ENCODE assay signal across 1 cellular context in the genomic region with DNA sequence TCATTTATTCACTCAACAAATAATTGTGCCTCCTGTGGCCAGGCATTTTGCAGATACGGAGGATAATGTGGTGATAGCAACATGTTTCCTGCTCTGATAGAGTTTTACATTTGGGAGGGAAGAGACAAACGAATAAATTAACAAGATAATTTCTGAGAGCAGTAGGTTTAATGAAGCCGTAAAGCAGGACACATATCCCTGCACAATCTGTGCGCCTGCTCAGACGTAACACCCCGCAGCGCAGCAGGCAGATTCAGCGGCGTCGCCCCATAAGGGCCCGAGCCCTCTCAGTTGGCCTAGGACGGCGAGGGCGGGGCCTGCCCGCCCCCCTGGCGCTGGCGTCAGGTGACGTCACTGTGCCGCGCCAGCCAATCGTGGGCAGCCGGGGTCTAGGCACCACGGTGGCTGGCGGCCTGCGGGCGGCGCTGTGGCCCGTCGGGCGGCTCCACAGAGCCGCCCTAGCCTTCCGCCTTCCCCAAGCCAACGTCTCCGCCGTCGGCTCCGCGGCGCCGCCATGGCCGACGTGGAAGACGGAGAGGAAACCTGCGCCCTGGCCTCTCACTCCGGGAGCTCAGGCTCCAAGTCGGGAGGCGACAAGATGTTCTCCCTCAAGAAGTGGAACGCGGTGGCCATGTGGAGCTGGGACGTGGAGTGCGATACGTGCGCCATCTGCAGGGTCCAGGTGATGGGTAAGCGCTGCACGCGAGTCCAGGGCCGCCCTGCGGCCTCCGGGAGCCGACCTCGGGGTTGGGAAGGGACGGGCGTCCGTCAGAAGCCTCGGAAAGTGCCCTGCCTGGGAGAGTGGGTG.
TF ChIP-seq lines count a peak whose summit lies in the region.

A gene (plus strand): TSS at position 471 of the 808 bp plus-strand sequence. CDS start 44 bp downstream, at position 515.

TF ChIP-seq in HepG2, 621 proteins besides CTCF, POLR2A, EP300 and RAD21 (continued from another document and continues in another):
- TF ChIP-seq, protein P1, sequence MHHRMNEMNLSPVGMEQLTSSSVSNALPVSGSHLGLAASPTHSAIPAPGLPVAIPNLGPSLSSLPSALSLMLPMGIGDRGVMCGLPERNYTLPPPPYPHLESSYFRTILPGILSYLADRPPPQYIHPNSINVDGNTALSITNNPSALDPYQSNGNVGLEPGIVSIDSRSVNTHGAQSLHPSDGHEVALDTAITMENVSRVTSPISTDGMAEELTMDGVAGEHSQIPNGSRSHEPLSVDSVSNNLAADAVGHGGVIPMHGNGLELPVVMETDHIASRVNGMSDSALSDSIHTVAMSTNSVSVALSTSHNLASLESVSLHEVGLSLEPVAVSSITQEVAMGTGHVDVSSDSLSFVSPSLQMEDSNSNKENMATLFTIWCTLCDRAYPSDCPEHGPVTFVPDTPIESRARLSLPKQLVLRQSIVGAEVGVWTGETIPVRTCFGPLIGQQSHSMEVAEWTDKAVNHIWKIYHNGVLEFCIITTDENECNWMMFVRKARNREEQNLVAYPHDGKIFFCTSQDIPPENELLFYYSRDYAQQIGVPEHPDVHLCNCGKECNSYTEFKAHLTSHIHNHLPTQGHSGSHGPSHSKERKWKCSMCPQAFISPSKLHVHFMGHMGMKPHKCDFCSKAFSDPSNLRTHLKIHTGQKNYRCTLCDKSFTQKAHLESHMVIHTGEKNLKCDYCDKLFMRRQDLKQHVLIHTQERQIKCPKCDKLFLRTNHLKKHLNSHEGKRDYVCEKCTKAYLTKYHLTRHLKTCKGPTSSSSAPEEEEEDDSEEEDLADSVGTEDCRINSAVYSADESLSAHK (CRISPR knock-in tag; IDR thresholded peaks at IDR 0.05; ENCODE audit: borderline replicate concordance), result no peak
- TF ChIP-seq, protein P2, sequence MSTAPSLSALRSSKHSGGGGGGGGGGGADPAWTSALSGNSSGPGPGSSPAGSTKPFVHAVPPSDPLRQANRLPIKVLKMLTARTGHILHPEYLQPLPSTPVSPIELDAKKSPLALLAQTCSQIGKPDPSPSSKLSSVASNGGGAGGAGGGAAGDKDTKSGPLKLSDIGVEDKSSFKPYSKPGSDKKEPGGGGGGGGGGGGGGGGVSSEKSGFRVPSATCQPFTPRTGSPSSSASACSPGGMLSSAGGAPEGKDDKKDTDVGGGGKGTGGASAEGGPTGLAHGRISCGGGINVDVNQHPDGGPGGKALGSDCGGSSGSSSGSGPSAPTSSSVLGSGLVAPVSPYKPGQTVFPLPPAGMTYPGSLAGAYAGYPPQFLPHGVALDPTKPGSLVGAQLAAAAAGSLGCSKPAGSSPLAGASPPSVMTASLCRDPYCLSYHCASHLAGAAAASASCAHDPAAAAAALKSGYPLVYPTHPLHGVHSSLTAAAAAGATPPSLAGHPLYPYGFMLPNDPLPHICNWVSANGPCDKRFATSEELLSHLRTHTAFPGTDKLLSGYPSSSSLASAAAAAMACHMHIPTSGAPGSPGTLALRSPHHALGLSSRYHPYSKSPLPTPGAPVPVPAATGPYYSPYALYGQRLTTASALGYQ (CRISPR knock-in tag; IDR thresholded peaks at IDR 0.05), result peak; percentile 80; the same call in 1 of the 2 replicates
- no peak for TF ChIP-seq HNRNPL (IDR thresholded peaks at IDR 0.05; ENCODE audit: low read depth, low read length)
- peak; percentile 85 for TF ChIP-seq KAT8 (CRISPR knock-in tag; IDR thresholded peaks at IDR 0.05)
- TF ChIP-seq, protein P3, sequence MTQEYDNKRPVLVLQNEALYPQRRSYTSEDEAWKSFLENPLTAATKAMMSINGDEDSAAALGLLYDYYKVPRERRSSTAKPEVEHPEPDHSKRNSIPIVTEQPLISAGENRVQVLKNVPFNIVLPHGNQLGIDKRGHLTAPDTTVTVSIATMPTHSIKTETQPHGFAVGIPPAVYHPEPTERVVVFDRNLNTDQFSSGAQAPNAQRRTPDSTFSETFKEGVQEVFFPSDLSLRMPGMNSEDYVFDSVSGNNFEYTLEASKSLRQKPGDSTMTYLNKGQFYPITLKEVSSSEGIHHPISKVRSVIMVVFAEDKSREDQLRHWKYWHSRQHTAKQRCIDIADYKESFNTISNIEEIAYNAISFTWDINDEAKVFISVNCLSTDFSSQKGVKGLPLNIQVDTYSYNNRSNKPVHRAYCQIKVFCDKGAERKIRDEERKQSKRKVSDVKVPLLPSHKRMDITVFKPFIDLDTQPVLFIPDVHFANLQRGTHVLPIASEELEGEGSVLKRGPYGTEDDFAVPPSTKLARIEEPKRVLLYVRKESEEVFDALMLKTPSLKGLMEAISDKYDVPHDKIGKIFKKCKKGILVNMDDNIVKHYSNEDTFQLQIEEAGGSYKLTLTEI (CRISPR knock-in tag; conservative IDR thresholded peaks at IDR 0.05), result no peak
- TF ChIP-seq ZNF530 (CRISPR knock-in tag; IDR thresholded peaks at IDR 0.05; ENCODE audit: low read depth), result no peak
- TF ChIP-seq ZNF883 (CRISPR knock-in tag; IDR thresholded peaks at IDR 0.05; ENCODE audit: not compliant biosample characterization), result peak; percentile 83
- TF ChIP-seq MXI1 (IDR thresholded peaks at IDR 0.05; ENCODE audit: borderline replicate concordance, low read depth, low read length), result peak; percentile 49; the same call in 1 of the 3 replicates
- TF ChIP-seq XRCC5 (optimal IDR thresholded peaks at IDR 0.05; ENCODE audit: low read length), result peak; percentile 90
- no peak for TF ChIP-seq TBX3 (IDR thresholded peaks at IDR 0.05; ENCODE audit: borderline replicate concordance)
- TF ChIP-seq ZNF75D (CRISPR knock-in tag; IDR thresholded peaks at IDR 0.05; ENCODE audit: borderline replicate concordance), result no peak
- TF ChIP-seq ZNF207 (IDR thresholded peaks at IDR 0.05; ENCODE audit: borderline replicate concordance), result no peak
- TF ChIP-seq, protein P4, sequence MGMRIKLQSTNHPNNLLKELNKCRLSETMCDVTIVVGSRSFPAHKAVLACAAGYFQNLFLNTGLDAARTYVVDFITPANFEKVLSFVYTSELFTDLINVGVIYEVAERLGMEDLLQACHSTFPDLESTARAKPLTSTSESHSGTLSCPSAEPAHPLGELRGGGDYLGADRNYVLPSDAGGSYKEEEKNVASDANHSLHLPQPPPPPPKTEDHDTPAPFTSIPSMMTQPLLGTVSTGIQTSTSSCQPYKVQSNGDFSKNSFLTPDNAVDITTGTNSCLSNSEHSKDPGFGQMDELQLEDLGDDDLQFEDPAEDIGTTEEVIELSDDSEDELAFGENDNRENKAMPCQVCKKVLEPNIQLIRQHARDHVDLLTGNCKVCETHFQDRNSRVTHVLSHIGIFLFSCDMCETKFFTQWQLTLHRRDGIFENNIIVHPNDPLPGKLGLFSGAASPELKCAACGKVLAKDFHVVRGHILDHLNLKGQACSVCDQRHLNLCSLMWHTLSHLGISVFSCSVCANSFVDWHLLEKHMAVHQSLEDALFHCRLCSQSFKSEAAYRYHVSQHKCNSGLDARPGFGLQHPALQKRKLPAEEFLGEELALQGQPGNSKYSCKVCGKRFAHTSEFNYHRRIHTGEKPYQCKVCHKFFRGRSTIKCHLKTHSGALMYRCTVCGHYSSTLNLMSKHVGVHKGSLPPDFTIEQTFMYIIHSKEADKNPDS (CRISPR knock-in tag; IDR thresholded peaks at IDR 0.05), result no peak
- no peak for TF ChIP-seq ZNF672 (CRISPR knock-in tag; IDR thresholded peaks at IDR 0.05)
- no peak for TF ChIP-seq SMYD3 (CRISPR knock-in tag; IDR thresholded peaks at IDR 0.05)
- TF ChIP-seq THYN1 (CRISPR knock-in tag; IDR thresholded peaks at IDR 0.05; ENCODE audit: borderline replicate concordance, low read depth), result no peak
- TF ChIP-seq ZMAT3 (CRISPR knock-in tag; conservative IDR thresholded peaks at IDR 0.05), result no peak
- no peak for TF ChIP-seq SNAPC2 (CRISPR knock-in tag; IDR thresholded peaks at IDR 0.05)
- no peak; the same call in 1 of the 2 replicates for TF ChIP-seq FOXC1 (CRISPR knock-in tag; IDR thresholded peaks at IDR 0.05; ENCODE audit: borderline replicate concordance)
- no peak for TF ChIP-seq ZNF619 (CRISPR knock-in tag; IDR thresholded peaks at IDR 0.05)
- no peak for TF ChIP-seq ZNF644 (CRISPR knock-in tag; IDR thresholded peaks at IDR 0.05; ENCODE audit: low read depth)
- TF ChIP-seq GABPB1 (CRISPR knock-in tag; IDR thresholded peaks at IDR 0.05), result peak; percentile 85; the same call in 1 of the 2 replicates
- TF ChIP-seq CC2D1A (CRISPR knock-in tag; IDR thresholded peaks at IDR 0.05), result no peak
- TF ChIP-seq ZNF891 (CRISPR knock-in tag; IDR thresholded peaks at IDR 0.05), result peak; percentile 96
- TF ChIP-seq FOXA1 (IDR thresholded peaks at IDR 0.05), result no peak
- peak; percentile 25; the same call in 1 of the 2 replicates for TF ChIP-seq FOXA1 (CRISPR knock-in tag; IDR thresholded peaks at IDR 0.05)
- no peak for TF ChIP-seq JUN (CRISPR knock-in tag; IDR thresholded peaks at IDR 0.05)
- 0 out of 2 replicates have a peak, but pooled peaks have one; percentile 70 for TF ChIP-seq EED (CRISPR knock-in tag; IDR thresholded peaks at IDR 0.05)
- TF ChIP-seq ETV5 (CRISPR knock-in tag; IDR thresholded peaks at IDR 0.05; ENCODE audit: borderline replicate concordance), result peak; percentile 53
- TF ChIP-seq, protein P5, sequence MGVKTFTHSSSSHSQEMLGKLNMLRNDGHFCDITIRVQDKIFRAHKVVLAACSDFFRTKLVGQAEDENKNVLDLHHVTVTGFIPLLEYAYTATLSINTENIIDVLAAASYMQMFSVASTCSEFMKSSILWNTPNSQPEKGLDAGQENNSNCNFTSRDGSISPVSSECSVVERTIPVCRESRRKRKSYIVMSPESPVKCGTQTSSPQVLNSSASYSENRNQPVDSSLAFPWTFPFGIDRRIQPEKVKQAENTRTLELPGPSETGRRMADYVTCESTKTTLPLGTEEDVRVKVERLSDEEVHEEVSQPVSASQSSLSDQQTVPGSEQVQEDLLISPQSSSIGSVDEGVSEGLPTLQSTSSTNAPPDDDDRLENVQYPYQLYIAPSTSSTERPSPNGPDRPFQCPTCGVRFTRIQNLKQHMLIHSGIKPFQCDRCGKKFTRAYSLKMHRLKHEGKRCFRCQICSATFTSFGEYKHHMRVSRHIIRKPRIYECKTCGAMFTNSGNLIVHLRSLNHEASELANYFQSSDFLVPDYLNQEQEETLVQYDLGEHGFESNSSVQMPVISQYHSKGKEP (CRISPR knock-in tag; IDR thresholded peaks at IDR 0.05), result no peak; the same call in 1 of the 2 replicates
- 0 out of 2 replicates have a peak, but pooled peaks have one; percentile 39 for TF ChIP-seq HDAC2 (CRISPR knock-in tag; IDR thresholded peaks at IDR 0.05)
- TF ChIP-seq, protein P6, sequence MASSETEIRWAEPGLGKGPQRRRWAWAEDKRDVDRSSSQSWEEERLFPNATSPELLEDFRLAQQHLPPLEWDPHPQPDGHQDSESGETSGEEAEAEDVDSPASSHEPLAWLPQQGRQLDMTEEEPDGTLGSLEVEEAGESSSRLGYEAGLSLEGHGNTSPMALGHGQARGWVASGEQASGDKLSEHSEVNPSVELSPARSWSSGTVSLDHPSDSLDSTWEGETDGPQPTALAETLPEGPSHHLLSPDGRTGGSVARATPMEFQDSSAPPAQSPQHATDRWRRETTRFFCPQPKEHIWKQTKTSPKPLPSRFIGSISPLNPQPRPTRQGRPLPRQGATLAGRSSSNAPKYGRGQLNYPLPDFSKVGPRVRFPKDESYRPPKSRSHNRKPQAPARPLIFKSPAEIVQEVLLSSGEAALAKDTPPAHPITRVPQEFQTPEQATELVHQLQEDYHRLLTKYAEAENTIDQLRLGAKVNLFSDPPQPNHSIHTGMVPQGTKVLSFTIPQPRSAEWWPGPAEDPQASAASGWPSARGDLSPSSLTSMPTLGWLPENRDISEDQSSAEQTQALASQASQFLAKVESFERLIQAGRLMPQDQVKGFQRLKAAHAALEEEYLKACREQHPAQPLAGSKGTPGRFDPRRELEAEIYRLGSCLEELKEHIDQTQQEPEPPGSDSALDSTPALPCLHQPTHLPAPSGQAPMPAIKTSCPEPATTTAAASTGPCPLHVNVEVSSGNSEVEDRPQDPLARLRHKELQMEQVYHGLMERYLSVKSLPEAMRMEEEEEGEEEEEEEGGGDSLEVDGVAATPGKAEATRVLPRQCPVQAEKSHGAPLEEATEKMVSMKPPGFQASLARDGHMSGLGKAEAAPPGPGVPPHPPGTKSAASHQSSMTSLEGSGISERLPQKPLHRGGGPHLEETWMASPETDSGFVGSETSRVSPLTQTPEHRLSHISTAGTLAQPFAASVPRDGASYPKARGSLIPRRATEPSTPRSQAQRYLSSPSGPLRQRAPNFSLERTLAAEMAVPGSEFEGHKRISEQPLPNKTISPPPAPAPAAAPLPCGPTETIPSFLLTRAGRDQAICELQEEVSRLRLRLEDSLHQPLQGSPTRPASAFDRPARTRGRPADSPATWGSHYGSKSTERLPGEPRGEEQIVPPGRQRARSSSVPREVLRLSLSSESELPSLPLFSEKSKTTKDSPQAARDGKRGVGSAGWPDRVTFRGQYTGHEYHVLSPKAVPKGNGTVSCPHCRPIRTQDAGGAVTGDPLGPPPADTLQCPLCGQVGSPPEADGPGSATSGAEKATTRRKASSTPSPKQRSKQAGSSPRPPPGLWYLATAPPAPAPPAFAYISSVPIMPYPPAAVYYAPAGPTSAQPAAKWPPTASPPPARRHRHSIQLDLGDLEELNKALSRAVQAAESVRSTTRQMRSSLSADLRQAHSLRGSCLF (CRISPR knock-in tag; IDR thresholded peaks at IDR 0.05; ENCODE audit: borderline replicate concordance), result no peak
- TF ChIP-seq AHR (CRISPR knock-in tag; IDR thresholded peaks at IDR 0.05), result no peak; the same call in 1 of the 2 replicates
- TF ChIP-seq ZNF614 (CRISPR knock-in tag; IDR thresholded peaks at IDR 0.05; ENCODE audit: borderline replicate concordance), result peak; percentile 82; the same call in 1 of the 2 replicates
- no peak for TF ChIP-seq SAFB2 (CRISPR knock-in tag; IDR thresholded peaks at IDR 0.05; ENCODE audit: borderline replicate concordance, low read depth)
- no peak for TF ChIP-seq ZNF567 (CRISPR knock-in tag; IDR thresholded peaks at IDR 0.05; ENCODE audit: borderline replicate concordance)
- TF ChIP-seq, protein P7, sequence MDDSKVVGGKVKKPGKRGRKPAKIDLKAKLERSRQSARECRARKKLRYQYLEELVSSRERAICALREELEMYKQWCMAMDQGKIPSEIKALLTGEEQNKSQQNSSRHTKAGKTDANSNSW (CRISPR knock-in tag; IDR thresholded peaks at IDR 0.05; ENCODE audit: borderline replicate concordance), result no peak
- TF ChIP-seq KMT2A (CRISPR knock-in tag; IDR thresholded peaks at IDR 0.05), result peak; percentile 93
- no peak for TF ChIP-seq ARNT (IDR thresholded peaks at IDR 0.05)
- no peak for TF ChIP-seq PHB2 (IDR thresholded peaks at IDR 0.05; ENCODE audit: partially characterized antibody)
